1 cellular context compared by ENCODE assay signal in genomic region chr6:47247227-47247797, GRCh38.
TF ChIP-seq lines count a peak whose summit lies in the region.

No MANE protein-coding gene starts in this region.

TF ChIP-seq in K562, 482 proteins besides CTCF, POLR2A, EP300 and RAD21 (continued from another document and continues in another):
- TF ChIP-seq KAT2B (IDR thresholded peaks at IDR 0.05; ENCODE audit: low read depth, low read length) (no peak), PHB (CRISPR knock-in tag; IDR thresholded peaks at IDR 0.05) (no peak), FOSL1 (tag; conservative IDR thresholded peaks at IDR 0.05) (no peak), BDP1 (IDR thresholded peaks at IDR 0.05; ENCODE audit: insufficient read depth, insufficient read length) (no peak), TCF3 (CRISPR knock-in tag; IDR thresholded peaks at IDR 0.05) (peak; percentile 35; the same call in 1 of the 2 replicates), GTF2A2 (tag; IDR thresholded peaks at IDR 0.05) (no peak), ELK3 (CRISPR knock-in tag; IDR thresholded peaks at IDR 0.05) (no peak), CREB3 (tag; conservative IDR thresholded peaks at IDR 0.05; ENCODE audit: low read depth) (0 out of 2 replicates have a peak, but pooled peaks have one; percentile 43), FOXA1 (IDR thresholded peaks at IDR 0.05; ENCODE audit: borderline replicate concordance) (no peak), PRPF4 (IDR thresholded peaks at IDR 0.05; ENCODE audit: insufficient read depth, low read depth, low read length, poor library complexity, severe bottlenecking) (no peak), FOXK2 (conservative IDR thresholded peaks at IDR 0.05 in 1 of 2, IDR thresholded peaks at IDR 0.05 in 1 of 2; ENCODE audit: low read depth in 2 of 2) (0 out of 4 replicates have a peak, but pooled peaks of 1 of the 2 experiments have one; percentile 24), NR4A1 (CRISPR knock-in tag; IDR thresholded peaks at IDR 0.05) (no peak), NR4A1 (tag; IDR thresholded peaks at IDR 0.05) (peak; percentile 73; the same call in 1 of the 2 replicates), HMBOX1 (IDR thresholded peaks at IDR 0.05) (peak; percentile 17; the same call in 1 of the 2 replicates), SREBF2 (CRISPR knock-in tag; IDR thresholded peaks at IDR 0.05) (no peak), NFE2 (IDR thresholded peaks at IDR 0.05; ENCODE audit: low read depth) (0 out of 2 replicates have a peak, but pooled peaks have one; percentile 9), HNRNPL (IDR thresholded peaks at IDR 0.05; ENCODE audit: low read depth, low read length) (no peak), ELK1 (CRISPR knock-in tag; IDR thresholded peaks at IDR 0.05) (no peak), ZSCAN29 (IDR thresholded peaks at IDR 0.05) (no peak), CBFA2T2 (conservative IDR thresholded peaks at IDR 0.05) (peak; percentile 41), ZNF121 (CRISPR knock-in tag; conservative IDR thresholded peaks at IDR 0.05) (no peak), CCNT2 (IDR thresholded peaks at IDR 0.05; ENCODE audit: borderline replicate concordance, extremely low read depth, insufficient read length, low read depth, low read length) (no peak), ESRRA (IDR thresholded peaks at IDR 0.05; ENCODE audit: borderline replicate concordance, low read depth) (0 out of 2 replicates have a peak, but pooled peaks have one; percentile 10), MTF1 (CRISPR knock-in tag; IDR thresholded peaks at IDR 0.05; ENCODE audit: borderline replicate concordance) (no peak), ZHX1 (conservative IDR thresholded peaks at IDR 0.05; ENCODE audit: low read length) (no peak), PTTG1 (tag; IDR thresholded peaks at IDR 0.05; ENCODE audit: low read depth) (no peak), ZBTB49 (CRISPR knock-in tag; IDR thresholded peaks at IDR 0.05; ENCODE audit: borderline replicate concordance) (no peak), SRSF9 (IDR thresholded peaks at IDR 0.05; ENCODE audit: borderline replicate concordance, low read depth, low read length) (no peak), RNF2 (IDR thresholded peaks at IDR 0.05) (no peak), RBM15 (IDR thresholded peaks at IDR 0.05; ENCODE audit: insufficient read depth, low read length) (no peak), SMARCC2 (IDR thresholded peaks at IDR 0.05; ENCODE audit: low read depth) (no peak), LEF1 (IDR thresholded peaks at IDR 0.05) (peak; percentile 49; the same call in 1 of the 2 replicates), HES1 (IDR thresholded peaks at IDR 0.05; ENCODE audit: low read depth) (no peak), NUFIP1 (IDR thresholded peaks at IDR 0.05; ENCODE audit: partially characterized antibody) (no peak), MECOM (CRISPR knock-in tag; IDR thresholded peaks at IDR 0.05) (no peak), TAF1 (IDR thresholded peaks at IDR 0.05; ENCODE audit: control insufficient read depth, extremely low read depth, insufficient read depth, low read length, severe bottlenecking) (no peak), MAFK (IDR thresholded peaks at IDR 0.05; ENCODE audit: low read length) (no peak), SPI1 (IDR thresholded peaks at IDR 0.05; ENCODE audit: borderline replicate concordance, low read depth, low read length) (no peak), ETV5 (CRISPR knock-in tag; IDR thresholded peaks at IDR 0.05; ENCODE audit: low read depth) (no peak), TFAM (CRISPR knock-in tag; conservative IDR thresholded peaks at IDR 0.05) (no peak), ZEB2 (IDR thresholded peaks at IDR 0.05) (no peak), SAP30 (IDR thresholded peaks at IDR 0.05; ENCODE audit: borderline replicate concordance, insufficient read depth, low read depth, low read length, poor library complexity, severe bottlenecking) (no peak), SLC30A9 (CRISPR knock-in tag; IDR thresholded peaks at IDR 0.05) (no peak), JUN (IDR thresholded peaks at IDR 0.05; ENCODE audit: borderline replicate concordance, low read depth, low read length) (no peak), JUN (CRISPR knock-in tag; IDR thresholded peaks at IDR 0.05; ENCODE audit: borderline replicate concordance) (no peak), HNRNPUL1 (IDR thresholded peaks at IDR 0.05; ENCODE audit: low read length) (no peak), HNRNPLL (IDR thresholded peaks at IDR 0.05; ENCODE audit: low read depth, low read length, poor library complexity, severe bottlenecking) (no peak), RREB1 (CRISPR knock-in tag; IDR thresholded peaks at IDR 0.05) (no peak), ZFPM2 (CRISPR knock-in tag; IDR thresholded peaks at IDR 0.05) (no peak), ZNF224 (CRISPR knock-in tag; IDR thresholded peaks at IDR 0.05) (no peak), RBM25 (IDR thresholded peaks at IDR 0.05; ENCODE audit: low read depth, low read length, severe bottlenecking) (no peak), MCM7 (IDR thresholded peaks at IDR 0.05) (no peak), HOMEZ (CRISPR knock-in tag; IDR thresholded peaks at IDR 0.05) (no peak)
